ENCODE assay signal across 1 cellular context in genomic region chr1:36324322-36324802, GRCh38.
TF ChIP-seq lines count a peak whose summit lies in the region.

No MANE protein-coding gene starts in this region.

TF ChIP-seq in HepG2, 621 proteins besides CTCF, POLR2A, EP300 and RAD21 (continues in another document):
- no peak for TF ChIP-seq LCORL (IDR thresholded peaks at IDR 0.05)
- peak; percentile 12; the same call in 1 of the 2 replicates for TF ChIP-seq LCORL (CRISPR knock-in tag; IDR thresholded peaks at IDR 0.05)
- TF ChIP-seq ZNF557 (CRISPR knock-in tag; IDR thresholded peaks at IDR 0.05), result no peak
- TF ChIP-seq ZNF687 (CRISPR knock-in tag; IDR thresholded peaks at IDR 0.05), result peak; percentile 40; the same call in 1 of the 2 replicates
- peak; percentile 1; the same call in 1 of the 2 replicates for TF ChIP-seq IRF2 (CRISPR knock-in tag; IDR thresholded peaks at IDR 0.05)
- TF ChIP-seq THRA (CRISPR knock-in tag; IDR thresholded peaks at IDR 0.05; ENCODE audit: borderline replicate concordance), result 0 out of 2 replicates have a peak, but pooled peaks have one; percentile 2
- 0 out of 2 replicates have a peak, but pooled peaks have one; percentile 7 for TF ChIP-seq ZNF609 (CRISPR knock-in tag; IDR thresholded peaks at IDR 0.05; ENCODE audit: borderline replicate concordance)
- 0 out of 2 replicates have a peak, but pooled peaks have one; percentile 8 for TF ChIP-seq JUND (CRISPR knock-in tag; IDR thresholded peaks at IDR 0.05)
- TF ChIP-seq ZNF589 (CRISPR knock-in tag; conservative IDR thresholded peaks at IDR 0.05), result 0 out of 2 replicates have a peak, but pooled peaks have one; percentile 37
- TF ChIP-seq MAZ (IDR thresholded peaks at IDR 0.05; ENCODE audit: borderline replicate concordance, low read depth, low read length), result no peak
- 0 out of 2 replicates have a peak, but pooled peaks have one; percentile 39 for TF ChIP-seq MAZ (CRISPR knock-in tag; IDR thresholded peaks at IDR 0.05; ENCODE audit: low read depth)
- TF ChIP-seq CREB1 (IDR thresholded peaks at IDR 0.05), result no peak
- TF ChIP-seq CREB1 (CRISPR knock-in tag; IDR thresholded peaks at IDR 0.05), result peak; percentile 27
- TF ChIP-seq AHDC1 (CRISPR knock-in tag; IDR thresholded peaks at IDR 0.05; ENCODE audit: borderline replicate concordance), result no peak
- TF ChIP-seq POLR2AphosphoS5 (IDR thresholded peaks at IDR 0.05; ENCODE audit: low read depth, low read length), result 0 out of 2 replicates have a peak, but pooled peaks have one; percentile 6
- peak; percentile 28 for TF ChIP-seq ZNF407 (CRISPR knock-in tag; IDR thresholded peaks at IDR 0.05; ENCODE audit: not compliant biosample characterization)
- no peak for TF ChIP-seq ZNF230 (CRISPR knock-in tag; IDR thresholded peaks at IDR 0.05)
- 0 out of 2 replicates have a peak, but pooled peaks have one; percentile 0 for TF ChIP-seq SPEN (CRISPR knock-in tag; IDR thresholded peaks at IDR 0.05; ENCODE audit: low read depth)
- TF ChIP-seq MEIS1 (CRISPR knock-in tag; IDR thresholded peaks at IDR 0.05; ENCODE audit: borderline replicate concordance), result 0 out of 2 replicates have a peak, but pooled peaks have one; percentile 13
- TF ChIP-seq AKAP8 (CRISPR knock-in tag; IDR thresholded peaks at IDR 0.05), result peak; percentile 5; the same call in 1 of the 2 replicates
- TF ChIP-seq AGO2 (optimal IDR thresholded peaks at IDR 0.05; ENCODE audit: low read depth, low read length), result peak; percentile 60
- 0 out of 2 replicates have a peak, but pooled peaks have one; percentile 50 for TF ChIP-seq EED (CRISPR knock-in tag; IDR thresholded peaks at IDR 0.05)
- peak; percentile 50; the same call in 1 of the 2 replicates for TF ChIP-seq TGIF2 (CRISPR knock-in tag; IDR thresholded peaks at IDR 0.05)
- 0 out of 2 replicates have a peak, but pooled peaks have one; percentile 36 for TF ChIP-seq HNRNPL (IDR thresholded peaks at IDR 0.05; ENCODE audit: low read depth, low read length)
- TF ChIP-seq CENPX (CRISPR knock-in tag; IDR thresholded peaks at IDR 0.05), result no peak
- TF ChIP-seq THYN1 (CRISPR knock-in tag; IDR thresholded peaks at IDR 0.05; ENCODE audit: borderline replicate concordance, low read depth), result no peak
- 0 out of 2 replicates have a peak, but pooled peaks have one; percentile 1 for TF ChIP-seq ZNF501 (CRISPR knock-in tag; IDR thresholded peaks at IDR 0.05)
- TF ChIP-seq ZBTB7A (CRISPR knock-in tag; IDR thresholded peaks at IDR 0.05), result peak; percentile 34; the same call in 1 of the 2 replicates
- TF ChIP-seq SRSF1 (optimal IDR thresholded peaks at IDR 0.05; ENCODE audit: low read depth, low read length), result peak; percentile 49
- TF ChIP-seq CHD2 (IDR thresholded peaks at IDR 0.05; ENCODE audit: low read depth, low read length), result no peak
- TF ChIP-seq ZNF740 (CRISPR knock-in tag; IDR thresholded peaks at IDR 0.05), result 0 out of 2 replicates have a peak, but pooled peaks have one; percentile 17
